9 cellular contexts compared by ENCODE assay signal in the genomic region with DNA sequence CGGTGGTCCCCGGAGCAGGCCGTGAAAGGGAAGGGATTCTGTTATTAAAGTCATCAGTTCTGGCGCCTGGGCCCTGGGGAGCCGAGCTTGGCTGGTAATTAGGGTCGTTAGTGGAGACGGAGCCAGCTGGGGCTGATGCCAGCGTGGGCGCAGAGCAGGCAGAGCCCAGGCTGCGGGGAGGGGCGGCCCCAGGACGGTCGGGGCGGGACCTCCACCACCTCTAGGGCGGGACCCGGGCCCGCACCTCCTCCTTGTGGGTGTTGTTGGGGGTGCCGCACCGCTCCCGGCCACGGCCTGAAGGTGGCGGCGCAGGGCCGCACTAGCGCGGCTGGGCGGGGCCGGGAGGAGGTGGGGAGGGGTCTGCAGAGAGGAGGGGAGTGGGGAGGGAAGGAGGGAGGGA.
DNase-seq lines count a peak whose midpoint lies in the region; ATAC-seq and TF ChIP-seq lines count a peak whose summit lies in the region.
"Had no signal": no experiment of that assay in that cellular context is flagged by ENCODE, and none has a peak within 500 bp of the region (broad histone marks: within the 10 kb centered on the region; RNA-seq: fewer than 3 reads in every experiment).

No MANE protein-coding gene starts in this region.

- intact Hi-C loops in vagina (cut with DNase I) = no loop called here

- peaks cover 6% of the 10 kb centered on the region; the same call in 1 of the 2 replicates for H3K27me3 ChIP-seq in H7 (ENCODE audit: control insufficient read depth, insufficient read depth, low read length)
- no peaks in the 10 kb centered on the region for H3K27me3 ChIP-seq in vagina

- no peaks in the 10 kb centered on the region for H3K36me3 Mint-ChIP-seq in nephron (ENCODE audit: low read depth)
- H3K36me3 Mint-ChIP-seq: immature natural killer cell had no signal

- H3K9me3 ChIP-seq in vagina = no peaks in the 10 kb centered on the region

- no peak overlapping the region for H3K27ac ChIP-seq in vagina

- no peak overlapping the region for H3K27ac Mint-ChIP-seq in nephron
- H3K27ac Mint-ChIP-seq: immature natural killer cell had no signal

- peak; percentile 17 to 40 (median 20) for TF ChIP-seq CTCF in nephron (IDR thresholded peaks at IDR 0.05; ENCODE audit: unreplicated experiment in 3 of 3)
- peak in 1 of 3 experiments; percentile 8 for TF ChIP-seq CTCF in vagina (IDR thresholded peaks at IDR 0.05)

- peaks cover 23% of the 10 kb centered on the region for H3K4me1 ChIP-seq in vagina

- H3K9me3 Mint-ChIP-seq in nephron = no peaks in the 10 kb centered on the region
- H3K9me3 Mint-ChIP-seq: immature natural killer cell had no signal

- peaks cover 28% of the 10 kb centered on the region for H3K4me1 Mint-ChIP-seq in nephron
- H3K4me1 Mint-ChIP-seq: immature natural killer cell had no signal

- TF ChIP-seq POLR2A in vagina (IDR thresholded peaks at IDR 0.05) = no peak

- H3K27me3 Mint-ChIP-seq in nephron (ENCODE audit: low read depth) = peaks cover 44% of the 10 kb centered on the region

- H3K4me3 ChIP-seq in H7 (ENCODE audit: insufficient read depth, low read depth, low read length) = peak overlapping the region; percentile 44
- H3K4me3 ChIP-seq in vagina = no peak overlapping the region

- H3K4me3 Mint-ChIP-seq in nephron = no peak overlapping the region
- H3K4me3 Mint-ChIP-seq: immature natural killer cell had no signal

- H3K36me3 ChIP-seq in H7 (replicated peaks; ENCODE audit: control insufficient read depth, insufficient read depth, low read length) = no peaks in the 10 kb centered on the region
- no peaks in the 10 kb centered on the region for H3K36me3 ChIP-seq in vagina

- no peak for ATAC-seq in GM18868 (IDR thresholded peaks at IDR 0.05; ENCODE audit: unreplicated experiment)
- no peak for ATAC-seq in HG03457 (IDR thresholded peaks at IDR 0.05; ENCODE audit: unreplicated experiment)

- DNase-seq in COR-L47 (lab: John Stamatoyannopoulos, UW) (peak; percentile 96), H7 (peak; percentile 98), NCI-H82 (lab: John Stamatoyannopoulos, UW) (peak; percentile 94), dermis blood vessel endothelial cell (peak; percentile 76), vagina (ENCODE audit: extremely low spot score in 2 of 2) (no peak)

Comparison
In these comparisons a context has a peak if more than half of its experiments do, and no peak if none do; other contexts are left out.
1. DNase-seq: peak in COR-L47 (single experiment), H7 (single experiment), NCI-H82 (single experiment) and dermis blood vessel endothelial cell (single experiment); none in vagina (0 of 2).